Comparison of ENCODE assay signal across 8 cellular contexts in the genomic region with DNA sequence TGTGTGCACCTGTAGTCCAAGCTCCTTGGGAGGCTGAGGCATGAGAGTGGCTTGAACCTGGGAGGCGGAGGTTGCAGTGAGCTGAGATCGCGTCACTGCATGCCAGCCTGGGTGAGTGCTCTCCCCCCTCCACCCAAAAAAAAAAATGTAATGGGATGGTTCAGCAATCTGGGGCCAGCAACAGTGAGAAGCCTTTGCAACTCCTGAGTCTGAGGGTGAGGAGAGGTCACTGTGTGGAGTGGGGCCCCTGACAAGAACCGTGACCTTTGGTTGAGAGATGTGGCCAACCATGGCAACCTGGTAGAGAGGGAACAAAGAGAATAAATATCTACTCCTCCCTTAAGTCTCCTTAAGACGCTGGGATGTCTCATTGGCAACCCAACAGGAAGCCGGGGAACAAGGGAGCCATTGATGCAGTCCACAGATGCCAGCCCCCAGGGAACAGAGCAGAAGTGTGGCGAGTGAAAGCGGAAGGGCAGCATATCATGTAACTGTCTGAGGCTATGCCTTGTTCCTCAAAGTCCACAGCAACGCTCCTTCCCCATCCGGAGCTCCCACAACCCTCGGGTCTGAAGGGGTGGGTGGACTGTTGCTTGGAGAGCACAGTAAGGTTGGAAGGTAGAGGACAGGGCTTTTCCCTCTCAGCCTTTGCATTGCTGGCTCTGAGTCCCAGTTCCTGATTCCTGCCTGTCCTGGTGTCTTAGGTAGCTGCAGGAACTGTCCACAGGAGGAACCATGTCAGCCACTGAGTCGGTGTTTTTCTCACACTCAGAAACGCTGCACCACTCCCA.
DNase-seq lines count a peak whose midpoint lies in the region; ATAC-seq and TF ChIP-seq lines count a peak whose summit lies in the region.

No MANE protein-coding gene starts in this region.

- H3K4me3 Mint-ChIP-seq in nephron = no peak overlapping the region

- no peak for ATAC-seq in GM18520 (IDR thresholded peaks at IDR 0.05; ENCODE audit: unreplicated experiment)

- CTCF ChIA-PET in GM10248 (lab: Yijun Ruan, JAX) = interaction anchor here (1.2 kb wide), 1 partner anchor 97 kb away, joined by 3 read pairs; no protein-coding TSS in a partner anchor

- no peaks in the 10 kb centered on the region for H3K9me3 Mint-ChIP-seq in nephron

- POLR2A ChIA-PET in GM10248 (lab: Yijun Ruan, JAX) = interaction anchor here (0.6 kb wide), 1 partner anchor 233 kb away, joined by 3 read pairs; no protein-coding TSS in a partner anchor

- peaks cover 51% of the 10 kb centered on the region for H3K4me1 Mint-ChIP-seq in nephron

- H3K27ac Mint-ChIP-seq in nephron = peak overlapping the region; percentile 63 to 81 (median 72)

- TF ChIP-seq CTCF in nephron (IDR thresholded peaks at IDR 0.05; ENCODE audit: unreplicated experiment in 3 of 3) = no peak
- no peak for TF ChIP-seq CTCF in GM10248 (IDR thresholded peaks at IDR 0.05; ENCODE audit: control extremely low read depth, extremely low read depth, low read depth, missing control alignments)

- H3K27me3 Mint-ChIP-seq in nephron (ENCODE audit: low read depth) = peaks cover 10% of the 10 kb centered on the region

- no peaks in the 10 kb centered on the region for H3K36me3 Mint-ChIP-seq in nephron (ENCODE audit: low read depth)

- DNase-seq in AML-193 (lab: John Stamatoyannopoulos, UW) (peak; percentile 90 to 93), NOMO-1 treated with dmso at 0.1 percent for 144 hours (lab: John Stamatoyannopoulos, UW; ENCODE audit: unreplicated experiment) (peak; percentile 87), epidermal melanocyte (ENCODE audit: insufficient read length, low spot score) (peak; percentile 93), EL (no peak), GM10248 (ENCODE audit: extremely low spot score) (no peak), AG08396 (ENCODE audit: low spot score) (no peak)

Comparison
In these comparisons a context has a peak if more than half of its experiments do, and no peak if none do; other contexts are left out.
1. DNase-seq: peak in AML-193 (2 of 2), NOMO-1 treated with dmso at 0.1 percent for 144 hours (single experiment) and epidermal melanocyte (single experiment); none in EL (single experiment), GM10248 (single experiment) and AG08396 (single experiment).